ENCODE assay signal across 14 cellular contexts in the genomic region with DNA sequence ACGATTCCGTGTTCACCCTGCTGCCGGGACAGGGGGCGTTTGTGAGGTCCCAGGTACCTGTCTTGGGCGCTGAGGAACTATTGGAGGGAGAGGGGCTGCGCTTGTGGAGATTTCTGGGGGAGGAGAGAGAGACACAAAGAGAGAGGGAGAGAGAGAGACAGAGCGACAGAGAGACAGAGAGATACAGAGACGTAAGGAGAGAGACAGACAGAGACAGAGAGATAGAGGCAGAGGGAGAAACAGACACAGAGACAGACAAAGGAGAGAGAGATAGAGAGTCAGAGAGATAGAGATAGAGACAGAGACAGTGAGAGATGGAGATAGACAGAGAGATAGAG. TPM values are rescaled to one million over a fixed set of nuclear protein-coding genes. Genes with fewer than 3 reads are reported as not detected.
DNase-seq lines count a peak whose midpoint lies in the region; ATAC-seq and TF ChIP-seq lines count a peak whose summit lies in the region.
"Had no signal": no experiment of that assay in that cellular context is flagged by ENCODE, and none has a peak within 500 bp of the region (broad histone marks: within the 10 kb centered on the region; RNA-seq: fewer than 3 reads in every experiment).

No MANE protein-coding gene starts in this region.

- H3K36me3 ChIP-seq in mammary epithelial cell (ENCODE audit: insufficient read depth, low read length) (no peaks in the 10 kb centered on the region), iPS-15b (ENCODE audit: control insufficient read depth, insufficient read depth, low read length) (no peaks in the 10 kb centered on the region), right atrium auricular region (no peaks in the 10 kb centered on the region)
- H3K36me3 ChIP-seq: lower lobe of right lung, upper lobe of left lung had no signal

- in situ Hi-C loops in mammary epithelial cell (cut with MboI; ENCODE audit: low sequenced_read_pairs in 2 of 2): no loop called here

- 0% methylated on average over 5 of the region's 8 CpGs for WGBS in mammary epithelial cell (ENCODE audit: low coverage, missing lambda C conversion rate)

- no peaks in the 10 kb centered on the region for H3K79me2 ChIP-seq in mammary epithelial cell (ENCODE audit: insufficient read depth, low read length)

- H4K20me1 ChIP-seq in mammary epithelial cell (ENCODE audit: insufficient read depth, low read length): no peaks in the 10 kb centered on the region

- H3K36me3 Mint-ChIP-seq in MCF 10A (ENCODE audit: insufficient read depth, unreplicated experiment): no peaks in the 10 kb centered on the region
- no peaks in the 10 kb centered on the region for H3K36me3 Mint-ChIP-seq in activated CD8-positive, alpha-beta T cell treated with anti-CD3 and anti-CD28 coated beads for 36 hours (ENCODE audit: low read depth)

- H3K4me1 ChIP-seq in mammary epithelial cell (ENCODE audit: insufficient read depth, low read length): peaks cover 6% of the 10 kb centered on the region
- peaks cover 9% of the 10 kb centered on the region for H3K4me1 ChIP-seq in iPS-15b (ENCODE audit: control insufficient read depth, insufficient read depth, low read length)
- peaks cover 0 to 8% of the 10 kb centered on the region in 2 donors for H3K4me1 ChIP-seq in right atrium auricular region
- H3K4me1 ChIP-seq: lower lobe of right lung had no signal

- no peak overlapping the region for H2AFZ ChIP-seq in mammary epithelial cell (ENCODE audit: low read depth, low read length)

- H3K27me3 ChIP-seq in mammary epithelial cell (ENCODE audit: insufficient read depth, low read length) (peaks cover 22% of the 10 kb centered on the region), iPS-15b (ENCODE audit: control insufficient read depth, insufficient read depth, low read length) (peaks cover 38% of the 10 kb centered on the region), right atrium auricular region (peaks cover 0 to 16% of the 10 kb centered on the region in 2 donors)

- H3K9ac ChIP-seq in mammary epithelial cell (ENCODE audit: insufficient read depth, low read length): no peak overlapping the region
- no peak overlapping the region for H3K9ac ChIP-seq in iPS-15b (ENCODE audit: low read depth, low read length)

- intact Hi-C loops in MCF 10A (cut with micrococcal nuclease): no loop called here
- intact Hi-C loops in mammary epithelial cell (cut with micrococcal nuclease): loop anchor here (2.0 to 5.0 kb wide), 3 partner anchors 37 to 188 kb away; no protein-coding TSS in a partner anchor
- intact Hi-C loops in activated CD8-positive, alpha-beta T cell treated with anti-CD3 and anti-CD28 coated beads for 36 hours (cut with micrococcal nuclease): no loop called here

- TF ChIP-seq CTCF in MCF 10A (IDR thresholded peaks at IDR 0.05; ENCODE audit: unreplicated experiment) (no peak), mammary epithelial cell (conservative IDR thresholded peaks at IDR 0.05 in 1 of 2, IDR thresholded peaks at IDR 0.05 in 1 of 2; ENCODE audit: extremely low read depth in 1 of 2, insufficient read depth in 1 of 2, low read depth in 1 of 2, low read length in 2 of 2) (no peak), right atrium auricular region (IDR thresholded peaks at IDR 0.05) (no peak)
- no peak for TF ChIP-seq CTCF in activated CD8-positive, alpha-beta T cell treated with anti-CD3 and anti-CD28 coated beads for 36 hours (IDR thresholded peaks at IDR 0.05)

- dilution Hi-C loops in mammary epithelial cell (cut with HindIII; ENCODE audit: low sequenced_read_pairs): loop anchor here (5.0 to 10.0 kb wide), 4 partner anchors 47 to 256 kb away; a partner anchor contains a TSS

- peaks cover 7% of the 10 kb centered on the region for H3K4me1 Mint-ChIP-seq in MCF 10A (ENCODE audit: insufficient read depth, unreplicated experiment)
- peaks cover 16% of the 10 kb centered on the region for H3K4me1 Mint-ChIP-seq in activated CD8-positive, alpha-beta T cell treated with anti-CD3 and anti-CD28 coated beads for 36 hours (ENCODE audit: low read depth)
- H3K4me1 Mint-ChIP-seq in stimulated activated naive CD8-positive, alpha-beta T cell treated with anti-CD3 and anti-CD28 coated beads, Interleukin-15, amount 100 ng/mL, for 72 hours: peaks cover 36% of the 10 kb centered on the region

- peak overlapping the region; percentile 11 for H3K4me3 Mint-ChIP-seq in MCF 10A (ENCODE audit: unreplicated experiment)
- H3K4me3 Mint-ChIP-seq in activated CD8-positive, alpha-beta T cell treated with anti-CD3 and anti-CD28 coated beads for 36 hours: peak overlapping the region; percentile 71
- peak overlapping the region; percentile 79 to 80 for H3K4me3 Mint-ChIP-seq in stimulated activated naive CD8-positive, alpha-beta T cell treated with anti-CD3 and anti-CD28 coated beads, Interleukin-15, amount 100 ng/mL, for 72 hours

- ATAC-seq in activated CD8-positive, alpha-beta T cell treated with anti-CD3 and anti-CD28 coated beads for 36 hours: no peak
- no peak for ATAC-seq in stimulated activated naive CD8-positive, alpha-beta T cell treated with anti-CD3 and anti-CD28 coated beads, Interleukin-15, amount 100 ng/mL, for 72 hours

- CTCF ChIA-PET in MCF 10A (lab: Yijun Ruan, JAX) (no interaction called here), mammary epithelial cell (lab: Charles Lee; ENCODE audit: low non-redundant PET) (no interaction called here)
- CTCF ChIA-PET in activated CD8-positive, alpha-beta T cell treated with anti-CD3 and anti-CD28 coated beads for 36 hours (lab: Charles Lee): no interaction called here

- POLR2A ChIA-PET in MCF 10A (lab: Yijun Ruan, JAX): no interaction called here
- POLR2A ChIA-PET in activated CD8-positive, alpha-beta T cell treated with anti-CD3 and anti-CD28 coated beads for 36 hours (lab: Charles Lee): no interaction called here

- no peak overlapping the region for H3K4me3 ChIP-seq in mammary epithelial cell (replicated peaks in 1 of 3; ENCODE audit: insufficient read depth in 1 of 3, low read depth in 2 of 3, low read length in 3 of 3)
- peak overlapping the region; percentile 56 for H3K4me3 ChIP-seq in iPS-15b (ENCODE audit: low read depth, low read length)
- H3K4me3 ChIP-seq in right atrium auricular region: no peak overlapping the region

- peaks cover 37% of the 10 kb centered on the region for H3K27me3 Mint-ChIP-seq in MCF 10A (ENCODE audit: insufficient read depth, unreplicated experiment)
- peaks cover 2% of the 10 kb centered on the region for H3K27me3 Mint-ChIP-seq in activated CD8-positive, alpha-beta T cell treated with anti-CD3 and anti-CD28 coated beads for 36 hours
- H3K27me3 Mint-ChIP-seq in stimulated activated naive CD8-positive, alpha-beta T cell treated with anti-CD3 and anti-CD28 coated beads, Interleukin-15, amount 100 ng/mL, for 72 hours: peaks cover 10% of the 10 kb centered on the region

- H3K27ac ChIP-seq in mammary epithelial cell (ENCODE audit: insufficient read depth, low read depth, low read length) (no peak overlapping the region), right atrium auricular region (no peak overlapping the region)
- H3K27ac ChIP-seq: lower lobe of right lung, upper lobe of left lung had no signal

- H3K4me2 ChIP-seq in mammary epithelial cell (ENCODE audit: insufficient read depth, low read depth, low read length): no peak overlapping the region

- no peak overlapping the region for H3K27ac Mint-ChIP-seq in MCF 10A (ENCODE audit: low read depth, unreplicated experiment)
- H3K27ac Mint-ChIP-seq in activated CD8-positive, alpha-beta T cell treated with anti-CD3 and anti-CD28 coated beads for 36 hours: no peak overlapping the region
- H3K27ac Mint-ChIP-seq in stimulated activated naive CD8-positive, alpha-beta T cell treated with anti-CD3 and anti-CD28 coated beads, Interleukin-15, amount 100 ng/mL, for 72 hours: peak overlapping the region; percentile 7 to 87

- no TSS peak for BruUV-seq in MCF 10A (replicated peaks; lab: Mats Ljungman, UMichigan)
- no TSS peak for BruUV-seq in mammary epithelial cell (replicated peaks; lab: Mats Ljungman, UMichigan)

- no peak for DNase-seq in MCF 10A (ENCODE audit: unreplicated experiment)
- DNase-seq in mammary epithelial cell: no peak
- DNase-seq in activated CD8-positive, alpha-beta T cell treated with anti-CD3 and anti-CD28 coated beads for 36 hours: no peak
- no peak for DNase-seq in stimulated activated naive CD8-positive, alpha-beta T cell treated with anti-CD3 and anti-CD28 coated beads, Interleukin-15, amount 100 ng/mL, for 72 hours
- no peak for DNase-seq in right atrium auricular region (ENCODE audit: low spot score)
- no peak for DNase-seq in GM19238 (ENCODE audit: insufficient read length, low spot score)
- DNase-seq in dedifferentiated amniotic fluid mesenchymal stem cell (ENCODE audit: extremely low spot score): no peak
- DNase-seq: activated CD4-positive, CD25-positive, alpha-beta regulatory T cell; DMS53; lower lobe of right lung; NCI-H2081 treated with DMSO at 0.1 percent for 48 hours; stimulated activated CD4-positive, alpha-beta T cell treated with anti-CD3 and anti-CD28 coated beads, Interleukin-4, amount 100 ng/mL, for 24 hours had no signal

- H3K9me3 ChIP-seq in mammary epithelial cell (replicated peaks; ENCODE audit: insufficient read depth, low read length) (no peaks in the 10 kb centered on the region), iPS-15b (ENCODE audit: control insufficient read depth, insufficient read depth, low read length) (no peaks in the 10 kb centered on the region), right atrium auricular region (no peaks in the 10 kb centered on the region)
- H3K9me3 ChIP-seq: lower lobe of right lung, upper lobe of left lung had no signal

- no peaks in the 10 kb centered on the region for H3K9me3 Mint-ChIP-seq in MCF 10A (ENCODE audit: unreplicated experiment)
- no peaks in the 10 kb centered on the region for H3K9me3 Mint-ChIP-seq in activated CD8-positive, alpha-beta T cell treated with anti-CD3 and anti-CD28 coated beads for 36 hours
- no peaks in the 10 kb centered on the region for H3K9me3 Mint-ChIP-seq in stimulated activated naive CD8-positive, alpha-beta T cell treated with anti-CD3 and anti-CD28 coated beads, Interleukin-15, amount 100 ng/mL, for 72 hours

RNA-seq across cellular contexts. Expression of a gene that starts 24.5 kb away (rescaled TPM):
- 0.14 and 1.2 TPM in 2 replicates for total RNA-seq in MCF 10A (2022)
- total RNA-seq in mammary epithelial cell: under 1 TPM in 1 of 2 donors, not detected in 1; 0.16 TPM
- 0.25 TPM for polyA plus RNA-seq in mammary epithelial cell
- not detected for polyA minus RNA-seq in mammary epithelial cell
- total RNA-seq in activated CD8-positive, alpha-beta T cell treated with anti-CD3 and anti-CD28 coated beads for 36 hours: 1 to 10 TPM; 4.4 to 5.4 TPM
- total RNA-seq in right atrium auricular region: 1 to 10 TPM in 1 of 2 donors, under 1 TPM in 1; 0.78 to 2.6 TPM

Comparison
In these comparisons a context has a peak if more than half of its experiments do, and no peak if none do; other contexts are left out.
1. H3K27ac Mint-ChIP-seq: peak in stimulated activated naive CD8-positive, alpha-beta T cell treated with anti-CD3 and anti-CD28 coated beads, Interleukin-15, amount 100 ng/mL, for 72 hours (2 of 2); none in MCF 10A (single experiment) and activated CD8-positive, alpha-beta T cell treated with anti-CD3 and anti-CD28 coated beads for 36 hours (single experiment).
2. H3K4me3 Mint-ChIP-seq: peak in every context shown above with its lines; median percentile 80 in stimulated activated naive CD8-positive, alpha-beta T cell treated with anti-CD3 and anti-CD28 coated beads, Interleukin-15, amount 100 ng/mL, for 72 hours; 71 in activated CD8-positive, alpha-beta T cell treated with anti-CD3 and anti-CD28 coated beads for 36 hours; 11 in MCF 10A.